In the genomic region with DNA sequence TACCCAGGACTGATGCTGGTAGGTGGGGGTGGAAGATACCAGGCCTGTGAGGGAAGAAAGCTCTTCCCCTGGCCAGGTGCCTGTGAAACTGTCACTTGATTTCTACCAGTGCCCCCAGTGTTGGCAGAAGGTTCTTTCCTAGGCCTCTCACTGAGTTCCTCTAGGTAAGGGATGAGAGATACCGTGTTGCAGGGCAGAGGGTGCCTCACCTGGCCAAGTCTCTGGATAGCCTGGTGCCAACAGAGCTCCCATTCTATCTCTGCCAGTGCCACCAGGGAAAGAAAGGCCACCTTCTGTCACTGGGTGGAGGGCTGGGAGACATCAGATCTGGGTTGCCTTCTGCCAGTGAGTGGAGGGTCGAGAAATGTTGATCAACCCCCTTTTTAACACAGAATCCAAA, we compare ENCODE assay signal across 30 cellular contexts.
"Had no signal": no experiment of that assay in that cellular context is flagged by ENCODE, and none has a peak within 500 bp of the region (broad histone marks: within the 10 kb centered on the region; RNA-seq: fewer than 3 reads in every experiment).

No MANE protein-coding gene starts in this region.

- H3K9me3 Mint-ChIP-seq: activated CD4-positive, alpha-beta T cell treated with anti-CD3 and anti-CD28 coated beads, Interleukin-2, amount 10 ng/mL, durations not matched to agents 24 days and 14 days; activated T-cell treated with anti-CD3 and anti-CD28 coated beads, Interleukin-2, amount 50 U/mL, for 4 hours; activated T-helper 1 cell treated with anti-CD3 and anti-CD28 coated beads, Interleukin-12 subunit alpha, Interleukin-12 subunit beta, Interleukin-2, Interleukin-4 antibody, amounts not matched to agents 30 ng/mL and 10 ng/mL and 1 ng/mL, durations not matched to agents 14 hours and 24 hours and 36 hours had no signal

- H3K4me3 Mint-ChIP-seq: activated CD4-positive, alpha-beta T cell treated with anti-CD3 and anti-CD28 coated beads, Interleukin-2, amount 10 ng/mL, durations not matched to agents 24 days and 14 days; activated CD8-positive, alpha-beta T cell treated with anti-CD3 and anti-CD28 coated beads for 36 hours; activated naive CD4-positive, alpha-beta T cell treated with anti-CD3 and anti-CD28 coated beads for 36 hours; activated T-cell treated with anti-CD3 and anti-CD28 coated beads, Interleukin-2, amount 50 U/mL, for 4 hours; activated T-helper 1 cell treated with anti-CD3 and anti-CD28 coated beads, Interleukin-12 subunit alpha, Interleukin-12 subunit beta, Interleukin-2, Interleukin-4 antibody, amounts not matched to agents 30 ng/mL and 10 ng/mL and 1 ng/mL, durations not matched to agents 14 hours and 24 hours and 36 hours; T-cell had no signal

- H3K27ac Mint-ChIP-seq: activated CD4-positive, alpha-beta T cell treated with anti-CD3 and anti-CD28 coated beads, Interleukin-2, amount 10 ng/mL, durations not matched to agents 24 days and 14 days; activated CD8-positive, alpha-beta T cell treated with anti-CD3 and anti-CD28 coated beads for 36 hours; activated naive CD4-positive, alpha-beta T cell treated with anti-CD3 and anti-CD28 coated beads for 36 hours; activated naive CD4-positive, alpha-beta T cell treated with anti-CD3 and anti-CD28 coated beads, Interleukin-2, amount 50 U/mL, for 72 hours; activated T-helper 1 cell treated with anti-CD3 and anti-CD28 coated beads, Interleukin-12 subunit alpha, Interleukin-12 subunit beta, Interleukin-2, Interleukin-4 antibody, amounts not matched to agents 30 ng/mL and 10 ng/mL and 1 ng/mL, durations not matched to agents 14 hours and 24 hours and 36 hours; T-cell had no signal

- ATAC-seq: activated CD8-positive, alpha-beta T cell treated with anti-CD3 and anti-CD28 coated beads for 36 hours; activated naive CD4-positive, alpha-beta T cell treated with anti-CD3 and anti-CD28 coated beads, Interleukin-2, amount 50 U/mL, for 72 hours; activated T-cell treated with anti-CD3 and anti-CD28 coated beads, Interleukin-2, amount 50 U/mL, for 4 hours; body of pancreas; K562; Panc1; SK-N-SH treated with all-trans-retinoic acid at 6 μM for 48 hours; T-cell had no signal

- DNase-seq: activated CD4-positive, alpha-beta T cell treated with anti-CD3 and anti-CD28 coated beads, Interleukin-2, amount 10 ng/mL, durations not matched to agents 24 days and 14 days; activated CD4-positive, alpha-beta T cell treated with anti-CD3 and anti-CD28 coated beads, Interleukin-2, amount 50 U/mL, for 4 hours; activated CD4-positive, CD25-positive, alpha-beta regulatory T cell; activated CD8-positive, alpha-beta memory T cell treated with anti-CD3 and anti-CD28 coated beads, Interleukin-2, amount 50 U/mL, for 4 hours; activated CD8-positive, alpha-beta T cell treated with anti-CD3 and anti-CD28 coated beads for 36 hours; activated gamma-delta T cell treated with Interleukin-2 at 50 U/mL for 16 hours; activated naive CD4-positive, alpha-beta T cell treated with anti-CD3 and anti-CD28 coated beads for 36 hours; activated T-cell treated with anti-CD3 and anti-CD28 coated beads for 4 hours; activated T-cell treated with anti-CD3 and anti-CD28 coated beads, Interleukin-2, amount 50 U/mL, for 4 hours; body of pancreas; IMR-90; NCI-H1092 treated with DMSO at 0.1 percent for 48 hours; NCI-H1417; NCI-H187 treated with DMSO at 0.1 percent for 48 hours; NCI-H2081; NCI-H226; NCI-H446 treated with DMSO at 0.1 percent for 48 hours; NCI-H524 treated with DMSO at 0.1 percent for 48 hours; SIG-M5; T-cell; T-helper 2 cell; T-helper 9 cell; WERI-Rb-1 had no signal

- H3K36me3 ChIP-seq: adrenal gland, breast epithelium, WERI-Rb-1 had no signal

- H3K4me1 Mint-ChIP-seq: activated CD4-positive, alpha-beta T cell treated with anti-CD3 and anti-CD28 coated beads, Interleukin-2, amount 10 ng/mL, durations not matched to agents 24 days and 14 days had no signal

- H3K36me3 Mint-ChIP-seq: activated naive CD4-positive, alpha-beta T cell treated with anti-CD3 and anti-CD28 coated beads, Interleukin-2, amount 50 U/mL, for 72 hours had no signal

- H3K27me3 ChIP-seq: body of pancreas had no signal

- H3K4me3 ChIP-seq: adrenal gland, body of pancreas, breast epithelium, K562 had no signal

- H3K9me3 ChIP-seq: adrenal gland, body of pancreas had no signal

- H3K27ac ChIP-seq: adrenal gland, body of pancreas, breast epithelium, WERI-Rb-1 had no signal

- H3K4me1 ChIP-seq: adrenal gland, body of pancreas, breast epithelium had no signal
